ENCODE assay signal across 15 cellular contexts in genomic region chr15:77858677-77859490, GRCh38.
DNase-seq lines count a peak whose midpoint lies in the region; ATAC-seq, FAIRE-seq and TF ChIP-seq lines count a peak whose summit lies in the region.
"Had no signal": no experiment of that assay in that cellular context is flagged by ENCODE, and none has a peak within 500 bp of the region (broad histone marks: within the 10 kb centered on the region; RNA-seq: fewer than 3 reads in every experiment).

No MANE protein-coding gene starts in this region.

- H4K20me1 ChIP-seq in Karpas-422 (ENCODE audit: insufficient read depth, low read depth, low read length): no peaks in the 10 kb centered on the region

- no peaks in the 10 kb centered on the region for H3K79me2 ChIP-seq in Karpas-422 (ENCODE audit: low read length)

- FAIRE-seq in GM12891 (lab: Jason Lieb, UNC): no peak
- FAIRE-seq: TTC549 had no signal

- H3K27me3 ChIP-seq in Karpas-422 (ENCODE audit: low read length): no peaks in the 10 kb centered on the region
- H3K27me3 ChIP-seq: dorsolateral prefrontal cortex, heart left ventricle had no signal

- no peak for ATAC-seq in HG02759 (IDR thresholded peaks at IDR 0.05; ENCODE audit: unreplicated experiment)
- ATAC-seq: heart left ventricle, left cardiac atrium had no signal

- H3K36me3 Mint-ChIP-seq in nephron (ENCODE audit: low read depth): no peaks in the 10 kb centered on the region
- H3K36me3 Mint-ChIP-seq: CD4-positive, alpha-beta memory T cell had no signal

- H3K27ac Mint-ChIP-seq in nephron: peak overlapping the region in 2 of 3 experiments; percentile 27 to 47
- H3K27ac Mint-ChIP-seq: CD4-positive, alpha-beta memory T cell; progenitor cell of endocrine pancreas had no signal

- no peak for DNase-seq in GM12891 (ENCODE audit: insufficient read length, low spot score)
- DNase-seq in Karpas-422: peak; percentile 73
- peak; percentile 74 for DNase-seq in SKM-1 treated with dmso at 0.1 percent for 144 hours (lab: John Stamatoyannopoulos, UW; ENCODE audit: unreplicated experiment)
- DNase-seq in cerebellum (ENCODE audit: low spot score): no peak
- DNase-seq in DMS153 treated with DMSO at 0.1 percent for 48 hours (lab: John Stamatoyannopoulos, UW; ENCODE audit: unreplicated experiment): no peak
- DNase-seq: activated CD4-positive, alpha-beta T cell treated with anti-CD3 and anti-CD28 coated beads, Interleukin-2, amount 50 U/mL, for 48 hours; CD4-positive, alpha-beta memory T cell; heart left ventricle; left cardiac atrium; NCI-H187 had no signal

- peaks cover 32% of the 10 kb centered on the region for H3K4me1 Mint-ChIP-seq in nephron
- H3K4me1 Mint-ChIP-seq: CD4-positive, alpha-beta memory T cell had no signal

- peak overlapping the region; percentile 55; the same call in 1 of the 2 replicates for H3K27ac ChIP-seq in Karpas-422 (ENCODE audit: low read length)
- H3K27ac ChIP-seq: dorsolateral prefrontal cortex, heart left ventricle had no signal

- H3K4me2 ChIP-seq in Karpas-422 (ENCODE audit: low read depth, low read length, poor library complexity, severe bottlenecking): peak overlapping the region; percentile 42

- H3K4me1 ChIP-seq in Karpas-422 (ENCODE audit: low read length): peaks cover 58% of the 10 kb centered on the region
- H3K4me1 ChIP-seq: heart left ventricle had no signal

- H3K9me3 ChIP-seq in Karpas-422 (ENCODE audit: low read length): no peaks in the 10 kb centered on the region
- H3K9me3 ChIP-seq: heart left ventricle had no signal

- H3K4me3 Mint-ChIP-seq in nephron: no peak overlapping the region
- H3K4me3 Mint-ChIP-seq: CD4-positive, alpha-beta memory T cell had no signal

- peaks cover 8% of the 10 kb centered on the region for H3K27me3 Mint-ChIP-seq in nephron (ENCODE audit: low read depth)

- TF ChIP-seq POLR2A in GM12891 (IDR thresholded peaks at IDR 0.05; ENCODE audit: low read depth, low read length): no peak

- H3K9me3 Mint-ChIP-seq in nephron: no peaks in the 10 kb centered on the region
- H3K9me3 Mint-ChIP-seq: CD4-positive, alpha-beta memory T cell had no signal

- peak overlapping the region; percentile 38; the same call in 1 of the 2 replicates for H3K4me3 ChIP-seq in Karpas-422 (ENCODE audit: low read length)
- H3K4me3 ChIP-seq: dorsolateral prefrontal cortex, heart left ventricle had no signal

- no peaks in the 10 kb centered on the region for H3K36me3 ChIP-seq in Karpas-422 (ENCODE audit: insufficient read depth, low read length)
- H3K36me3 ChIP-seq: heart left ventricle had no signal

- peak overlapping the region; percentile 55 for H3K9ac ChIP-seq in Karpas-422 (ENCODE audit: low read length)

- no peak overlapping the region; the same call in 1 of the 2 replicates for H2AFZ ChIP-seq in Karpas-422 (ENCODE audit: low read length)

- TF ChIP-seq CTCF in nephron (IDR thresholded peaks at IDR 0.05; ENCODE audit: unreplicated experiment in 3 of 3): no peak

- H3K9me2 ChIP-seq in Karpas-422 (replicated peaks; ENCODE audit: insufficient read depth, low read length): no peaks in the 10 kb centered on the region

TF ChIP-seq in GM12891, 5 proteins besides CTCF, POLR2A, EP300 and RAD21:
- TF ChIP-seq SPI1 (IDR thresholded peaks at IDR 0.05; ENCODE audit: low read depth, low read length) (peak; percentile 63), POU2F2 (IDR thresholded peaks at IDR 0.05; ENCODE audit: low read depth, low read length) (no peak), PAX5 (IDR thresholded peaks at IDR 0.05; ENCODE audit: insufficient read depth, low read length, severe bottlenecking) (no peak)

Comparison
In these comparisons a context has a peak if more than half of its experiments do, and no peak if none do; other contexts are left out.
1. DNase-seq: peak in Karpas-422 (single experiment) and SKM-1 treated with dmso at 0.1 percent for 144 hours (single experiment); none in GM12891 (single experiment), cerebellum (single experiment) and DMS153 treated with DMSO at 0.1 percent for 48 hours (single experiment).